ENCODE assay signal across 11 cellular contexts in genomic region chr18:31244737-31245432, GRCh38.
A peak's percentile ranks its signal among the peaks of the same experiment; 100 is the strongest.
DNase-seq lines count a peak whose midpoint lies in the region; ATAC-seq, FAIRE-seq and TF ChIP-seq lines count a peak whose summit lies in the region.
"Had no signal": no experiment of that assay in that cellular context is flagged by ENCODE, and none has a peak within 500 bp of the region (broad histone marks: within the 10 kb centered on the region; RNA-seq: fewer than 3 reads in every experiment).

No MANE protein-coding gene starts in this region.

- intact Hi-C loops in PC-9 (cut with micrococcal nuclease; ENCODE audit: unreplicated experiment) (loop anchor here (5.0 kb wide), 3 partner anchors 53 to 267 kb away; partner anchors contain the start of gene DSC2), aorta (cut with DNase I) (no loop called here)

- BruUV-seq in PC-9 (replicated peaks; lab: Mats Ljungman, UMichigan), result no TSS peak

- H3K4me3 ChIP-seq in PC-9 (no peak overlapping the region), osteoblast (ENCODE audit: insufficient read depth, low read length) (no peak overlapping the region), aorta (ENCODE audit: low read length in 2 of 2) (no peak overlapping the region)

- peak overlapping the region; percentile 46 for H3K27ac ChIP-seq in PC-9
- no peak overlapping the region for H3K27ac ChIP-seq in osteoblast (ENCODE audit: low read depth, low read length)
- no peak overlapping the region for H3K27ac ChIP-seq in aorta (ENCODE audit: low read depth in 1 of 2, low read length in 2 of 2)

- H3F3A ChIP-seq in PC-9 (ENCODE audit: insufficient read depth, low read depth), result peaks cover 18% of the 10 kb centered on the region; the same call in 1 of the 2 replicates

- POLR2A ChIA-PET in PC-9 (lab: Charles Lee; ENCODE audit: unreplicated experiment), result interaction anchor here (0.5 to 0.6 kb wide), 4 partner anchors 19 to 243 kb away, joined by 5 to 12 read pairs (median 9); no protein-coding TSS in a partner anchor

- H3K4me1 ChIP-seq in PC-9 (replicated peaks; ENCODE audit: insufficient read depth) (peaks cover 53% of the 10 kb centered on the region), osteoblast (ENCODE audit: insufficient read depth, low read length) (no peaks in the 10 kb centered on the region), aorta (ENCODE audit: control insufficient read depth in 1 of 2, insufficient read depth in 2 of 2, low read length in 2 of 2) (no peaks in the 10 kb centered on the region)

- H3K79me2 ChIP-seq in PC-9 (ENCODE audit: low read depth), result no peaks in the 10 kb centered on the region
- no peaks in the 10 kb centered on the region for H3K79me2 ChIP-seq in osteoblast (ENCODE audit: insufficient read depth, low read length)

- TF ChIP-seq CTCF in PC-9 (conservative IDR thresholded peaks at IDR 0.05) (no peak), osteoblast (IDR thresholded peaks at IDR 0.05; ENCODE audit: extremely low read depth, low read depth, low read length) (no peak)

- H3K4me2 ChIP-seq in PC-9 (peak overlapping the region; percentile 23; the same call in 1 of the 2 replicates), osteoblast (ENCODE audit: insufficient read depth, low read length) (no peak overlapping the region)

- 36% methylated on average over 7 of the region's 7 CpGs for WGBS in aorta, 2 donors

- peak; percentile 35 for FAIRE-seq in GM18507 (lab: Jason Lieb, UNC)

- no peaks in the 10 kb centered on the region for H3K9me3 ChIP-seq in PC-9 (ENCODE audit: insufficient read depth, low read depth)
- no peaks in the 10 kb centered on the region for H3K9me3 ChIP-seq in osteoblast (ENCODE audit: low read depth, low read length)
- H3K9me3 ChIP-seq in aorta (ENCODE audit: control insufficient read depth, low read length), result peaks cover 2% of the 10 kb centered on the region

- DNase-seq in GM18507 (ENCODE audit: extremely low spot score, insufficient read length, low read depth) (no peak), PC-9 (peak in 1 of 2 experiments; percentile 81), osteoblast (ENCODE audit: insufficient read length, low spot score, missing footprints) (no peak), aorta (no peak), HPDE6-E6E7 (ENCODE audit: extremely low spot score) (no peak), NCI-H2196 (lab: John Stamatoyannopoulos, UW; ENCODE audit: unreplicated experiment) (no peak)
- DNase-seq: activated T-cell treated with anti-CD3 and anti-CD28 coated beads for 4 hours, NCI-H146 had no signal

- ATAC-seq in esophagus mucosa, result peak; percentile 63
- no peak for ATAC-seq in aorta (ENCODE audit: low FRiP score)
- no peak for ATAC-seq in HG03045 (IDR thresholded peaks at IDR 0.05; ENCODE audit: unreplicated experiment)
- ATAC-seq: stimulated activated effector memory CD8-positive, alpha-beta T cell treated with anti-CD3 and anti-CD28 coated beads, Interleukin-12 subunit alpha, Interleukin-12 subunit beta, amount 100 ng/mL, for 72 hours had no signal

- H2AFZ ChIP-seq in PC-9, result 0 out of 2 replicates have a peak overlapping the region, but pooled peaks have one; percentile 39
- peak overlapping the region; percentile 26 for H2AFZ ChIP-seq in osteoblast (ENCODE audit: low read length)

- no peaks in the 10 kb centered on the region for H3K9me2 ChIP-seq in PC-9 (ENCODE audit: insufficient read depth)

- H3K36me3 ChIP-seq in PC-9 (ENCODE audit: low read depth), result no peaks in the 10 kb centered on the region
- no peaks in the 10 kb centered on the region for H3K36me3 ChIP-seq in osteoblast (ENCODE audit: insufficient read depth, low read length)
- H3K36me3 ChIP-seq in aorta (ENCODE audit: control insufficient read depth in 1 of 2, insufficient read depth in 2 of 2, low read length in 1 of 2), result no peaks in the 10 kb centered on the region

- CTCF ChIA-PET in PC-9 (lab: Charles Lee), result interaction anchor here (0.6 kb wide), 1 partner anchor 63 kb away, joined by 3 read pairs; no protein-coding TSS in a partner anchor

- H3K27me3 ChIP-seq in PC-9 (ENCODE audit: insufficient read depth, low read depth), result no peaks in the 10 kb centered on the region
- no peaks in the 10 kb centered on the region for H3K27me3 ChIP-seq in osteoblast (ENCODE audit: insufficient read depth, low read length)
- H3K27me3 ChIP-seq in aorta (ENCODE audit: control insufficient read depth in 1 of 2, insufficient read depth in 2 of 2, low read length in 1 of 2), result no peaks in the 10 kb centered on the region

- H4K20me1 ChIP-seq in PC-9 (ENCODE audit: insufficient read depth), result no peaks in the 10 kb centered on the region
- H4K20me1 ChIP-seq in osteoblast (ENCODE audit: insufficient read depth, low read length), result no peaks in the 10 kb centered on the region
